In genomic region chr14:30983858-30984257, GRCh38 we compare ENCODE assay signal across 36 cellular contexts. TPM values are rescaled to one million over a fixed set of nuclear protein-coding genes. Genes with fewer than 3 reads are reported as not detected.
A peak's percentile ranks its signal among the peaks of the same experiment; 100 is the strongest.
DNase-seq lines count a peak whose midpoint lies in the region; ATAC-seq, FAIRE-seq and TF ChIP-seq lines count a peak whose summit lies in the region.
"Had no signal": no experiment of that assay in that cellular context is flagged by ENCODE, and none has a peak within 500 bp of the region (broad histone marks: within the 10 kb centered on the region; RNA-seq: fewer than 3 reads in every experiment).

No MANE protein-coding gene starts in this region.

- no peaks in the 10 kb centered on the region for H3K36me3 Mint-ChIP-seq in osteocyte (ENCODE audit: unreplicated experiment)

- TF ChIP-seq EP300 in HepG2 (IDR thresholded peaks at IDR 0.05; ENCODE audit: low read depth in 2 of 2, low read length in 2 of 2) = no peak
- TF ChIP-seq EP300 in HepG2 (CRISPR knock-in tag; IDR thresholded peaks at IDR 0.05; ENCODE audit: borderline replicate concordance) = no peak

- WGBS in HepG2 (ENCODE audit: low lambda C conversion rate) = 99% methylated on average over 2 of the region's 2 CpGs
- WGBS in right lobe of liver (ENCODE audit: insufficient coverage, low coverage, low lambda C conversion rate, missing lambda C conversion rate) = 91% methylated on average over 2 of the region's 2 CpGs

- TF ChIP-seq POLR2A in HepG2 (IDR thresholded peaks at IDR 0.05; ENCODE audit: insufficient read depth in 1 of 2, low read depth in 2 of 2, low read length in 2 of 2) = no peak
- TF ChIP-seq POLR2A in right lobe of liver (IDR thresholded peaks at IDR 0.05) = no peak

- DNase-seq in HepG2 (ENCODE audit: low spot score) = no peak
- DNase-seq in right lobe of liver = no peak
- DNase-seq in Karpas-422 = no peak
- no peak for DNase-seq in osteocyte (ENCODE audit: extremely low spot score, unreplicated experiment)
- DNase-seq in left ventricle myocardium inferior = no peak
- no peak for DNase-seq in sciatic nerve (ENCODE audit: low spot score)
- no peak for DNase-seq in AG08396 (ENCODE audit: low spot score)
- DNase-seq: 8988T; ACHN; AML-193; BE2C; C1 segment of cervical spinal cord; Caco-2; Calu3; CD4-positive, alpha-beta memory T cell; CD4-positive, alpha-beta T cell; CD4-positive, CD25-positive, alpha-beta regulatory T cell; CD8-positive, alpha-beta memory T cell; CD8-positive, alpha-beta T cell; COR-L47; DMS 273 treated with DMSO at 0.1 percent for 48 hours; DMS153; DMS53; DMS79; DMS79 treated with DMSO at 0.1 percent for 48 hours; DND-41; EL had no signal

- in situ Hi-C loops in HepG2 (cut with HindIII; ENCODE audit: extremely low pct_ligation_motif_present, low pct_unique_long_range_greater_than_20kb) = loop anchor here (5.0 kb wide), 1 partner anchor 98 kb away; no protein-coding TSS in a partner anchor

- H3K9ac ChIP-seq in HepG2 (ENCODE audit: insufficient read depth, low read depth, low read length) (no peak overlapping the region), Karpas-422 (ENCODE audit: low read length) (no peak overlapping the region), SU-DHL-6 (ENCODE audit: low read length) (no peak overlapping the region)
- H3K9ac ChIP-seq: BLaER1; BLaER1 treated with 17β-estradiol and CSF1 and Interleukin-3, amounts not matched to agents 10 nM and 100 nM had no signal

- H3K9me3 Mint-ChIP-seq in osteocyte (ENCODE audit: unreplicated experiment) = no peaks in the 10 kb centered on the region
- H3K9me3 Mint-ChIP-seq: CD14-positive monocyte; CD4-positive, alpha-beta memory T cell; CD4-positive, alpha-beta T cell; CD4-positive, CD25-positive, alpha-beta regulatory T cell; CD8-positive, alpha-beta memory T cell; CD8-positive, alpha-beta T cell had no signal

- peaks cover 82% of the 10 kb centered on the region for H4K20me1 ChIP-seq in HepG2 (ENCODE audit: insufficient read depth, low read length)
- peaks cover 16% of the 10 kb centered on the region for H4K20me1 ChIP-seq in Karpas-422 (ENCODE audit: insufficient read depth, low read depth, low read length)
- H4K20me1 ChIP-seq in SU-DHL-6 (ENCODE audit: low read depth, low read length) = no peaks in the 10 kb centered on the region; the same call in 1 of the 2 replicates

- no peak for FAIRE-seq in HepG2 (lab: Jason Lieb, UNC)
- FAIRE-seq: A549, D721Med had no signal

- no peak overlapping the region for H3K4me3 ChIP-seq in HepG2 (replicated peaks in 1 of 3; ENCODE audit: insufficient read depth in 1 of 3, low read depth in 2 of 3, low read length in 3 of 3)
- no peak overlapping the region for H3K4me3 ChIP-seq in right lobe of liver
- no peak overlapping the region for H3K4me3 ChIP-seq in Karpas-422 (ENCODE audit: low read length)
- no peak overlapping the region for H3K4me3 ChIP-seq in SU-DHL-6 (ENCODE audit: insufficient read depth, low read length, poor library complexity, severe bottlenecking)
- H3K4me3 ChIP-seq in left ventricle myocardium inferior = no peak overlapping the region
- H3K4me3 ChIP-seq: A549; BLaER1; BLaER1 treated with 17β-estradiol and CSF1 and Interleukin-3, amounts not matched to agents 10 nM and 100 nM had no signal

- H3K9me3 ChIP-seq in HepG2 (ENCODE audit: low read length) (no peaks in the 10 kb centered on the region), right lobe of liver (no peaks in the 10 kb centered on the region), Karpas-422 (ENCODE audit: low read length) (no peaks in the 10 kb centered on the region), SU-DHL-6 (ENCODE audit: insufficient read depth, low read length) (no peaks in the 10 kb centered on the region), left ventricle myocardium inferior (replicated peaks) (no peaks in the 10 kb centered on the region)
- H3K9me3 ChIP-seq: A549; BE2C; BLaER1; BLaER1 treated with 17β-estradiol and CSF1 and Interleukin-3, amounts not matched to agents 10 nM and 100 nM; Caco-2 had no signal

- peaks cover 20% of the 10 kb centered on the region for H3F3A ChIP-seq in SU-DHL-6 (ENCODE audit: insufficient read depth)

- H3K36me3 ChIP-seq in HepG2 (replicated peaks in 1 of 2; ENCODE audit: control insufficient read depth in 1 of 2, insufficient read depth in 2 of 2, low read length in 2 of 2) (peaks cover 0 to 9% of the 10 kb centered on the region in 2 experiments; a peak in 2 of 5 replicates), right lobe of liver (no peaks in the 10 kb centered on the region), Karpas-422 (ENCODE audit: insufficient read depth, low read length) (no peaks in the 10 kb centered on the region), SU-DHL-6 (ENCODE audit: low read length) (no peaks in the 10 kb centered on the region), left ventricle myocardium inferior (no peaks in the 10 kb centered on the region)
- H3K36me3 ChIP-seq: BE2C had no signal

- no peak for TF ChIP-seq RAD21 in HepG2 (CRISPR knock-in tag; IDR thresholded peaks at IDR 0.05)

- H3K4me3 Mint-ChIP-seq in osteocyte (ENCODE audit: unreplicated experiment) = no peak overlapping the region
- H3K4me3 Mint-ChIP-seq: B cell; CD14-positive monocyte; CD4-positive, alpha-beta memory T cell; CD4-positive, alpha-beta T cell; CD4-positive, CD25-positive, alpha-beta regulatory T cell; CD8-positive, alpha-beta memory T cell; CD8-positive, alpha-beta T cell had no signal

- no peak overlapping the region for H2AFZ ChIP-seq in HepG2 (ENCODE audit: low read length)
- no peak overlapping the region for H2AFZ ChIP-seq in Karpas-422 (ENCODE audit: low read length)
- H2AFZ ChIP-seq in SU-DHL-6 (ENCODE audit: low read depth, low read length, severe bottlenecking) = no peak overlapping the region

- H3K4me1 Mint-ChIP-seq in osteocyte (ENCODE audit: unreplicated experiment) = peaks cover 36% of the 10 kb centered on the region

- no peaks in the 10 kb centered on the region for H3K27me3 ChIP-seq in HepG2 (ENCODE audit: control insufficient read depth in 1 of 2, insufficient read depth in 2 of 2, low read length in 2 of 2)
- no peaks in the 10 kb centered on the region for H3K27me3 ChIP-seq in right lobe of liver
- H3K27me3 ChIP-seq in Karpas-422 (ENCODE audit: low read length) = no peaks in the 10 kb centered on the region
- H3K27me3 ChIP-seq in SU-DHL-6 (ENCODE audit: low read length) = no peaks in the 10 kb centered on the region
- no peaks in the 10 kb centered on the region for H3K27me3 ChIP-seq in left ventricle myocardium inferior (ENCODE audit: low read depth)
- H3K27me3 ChIP-seq: BE2C; BLaER1; BLaER1 treated with 17β-estradiol and CSF1 and Interleukin-3, amounts not matched to agents 10 nM and 100 nM had no signal

- intact Hi-C loops in HepG2 (cut with micrococcal nuclease; ENCODE audit: unreplicated experiment) = loop anchor here (5.0 to 10.0 kb wide), 2 partner anchors 118 to 371 kb away; no protein-coding TSS in a partner anchor
- intact Hi-C loops in right lobe of liver (cut with DNase I) = loop anchor here (10.0 kb wide), 1 partner anchor 101 kb away; no protein-coding TSS in a partner anchor
- intact Hi-C loops in left ventricle myocardium inferior (cut with micrococcal nuclease) = loop anchor here (5.0 kb wide), 1 partner anchor 98 kb away; no protein-coding TSS in a partner anchor
- intact Hi-C loops in sciatic nerve (cut with DNase I) = no loop called here

- CTCF ChIA-PET in HepG2 (lab: Yijun Ruan, JAX; ENCODE audit: low intra/inter-chr PET ratio, low total read pairs) = no interaction called here

- TF ChIP-seq CTCF in HepG2 (CRISPR knock-in tag; IDR thresholded peaks at IDR 0.05) (no peak), right lobe of liver (IDR thresholded peaks at IDR 0.05) (no peak), SU-DHL-6 (IDR thresholded peaks at IDR 0.05; ENCODE audit: insufficient read depth, low read length, poor library complexity, severe bottlenecking) (no peak), osteocyte (IDR thresholded peaks at IDR 0.05) (no peak), left ventricle myocardium inferior (IDR thresholded peaks at IDR 0.05; ENCODE audit: borderline replicate concordance) (no peak)

- H3K4me2 ChIP-seq in HepG2 (ENCODE audit: low read depth, low read length) = no peak overlapping the region
- H3K4me2 ChIP-seq in Karpas-422 (ENCODE audit: low read depth, low read length, poor library complexity, severe bottlenecking) = peak overlapping the region; percentile 75
- peak overlapping the region; percentile 50 for H3K4me2 ChIP-seq in SU-DHL-6 (ENCODE audit: low read depth, low read length, poor library complexity, severe bottlenecking)
- H3K4me2 ChIP-seq: A549 had no signal

- no peak overlapping the region for H3K27ac ChIP-seq in HepG2 (ENCODE audit: extremely low read length, insufficient read depth, low read length)
- H3K27ac ChIP-seq in right lobe of liver = no peak overlapping the region
- peak overlapping the region; percentile 89 for H3K27ac ChIP-seq in Karpas-422 (ENCODE audit: low read length)
- H3K27ac ChIP-seq in SU-DHL-6 (ENCODE audit: low read depth, low read length) = peak overlapping the region; percentile 67; the same call in 1 of the 2 replicates
- no peak overlapping the region for H3K27ac ChIP-seq in left ventricle myocardium inferior (replicated peaks)
- H3K27ac ChIP-seq: 22Rv1; A549; BLaER1; BLaER1 treated with 17β-estradiol and CSF1 and Interleukin-3, amounts not matched to agents 10 nM and 100 nM; C4-2B had no signal

- peak overlapping the region; percentile 23 for H3K27ac Mint-ChIP-seq in osteocyte (ENCODE audit: unreplicated experiment)
- H3K27ac Mint-ChIP-seq: B cell; CD4-positive, alpha-beta T cell; CD4-positive, CD25-positive, alpha-beta regulatory T cell; CD8-positive, alpha-beta memory T cell; CD8-positive, alpha-beta T cell had no signal

- BruUV-seq in HepG2 (replicated peaks; lab: Mats Ljungman, UMichigan) = no TSS peak

- ATAC-seq in HepG2 (no peak), right lobe of liver (no peak), sciatic nerve (no peak)
- ATAC-seq: A549; CD8-positive, alpha-beta T cell had no signal

- H3K79me2 ChIP-seq in HepG2 (ENCODE audit: insufficient read depth, low read length) = peaks cover 95% of the 10 kb centered on the region
- H3K79me2 ChIP-seq in Karpas-422 (ENCODE audit: low read length) = peaks cover 98% of the 10 kb centered on the region
- H3K79me2 ChIP-seq in SU-DHL-6 (ENCODE audit: insufficient read depth, low read length) = peaks cover 96% of the 10 kb centered on the region

- H3K27me3 Mint-ChIP-seq in osteocyte (ENCODE audit: unreplicated experiment) = no peaks in the 10 kb centered on the region
- H3K27me3 Mint-ChIP-seq: B cell; CD4-positive, alpha-beta memory T cell; CD4-positive, alpha-beta T cell; CD4-positive, CD25-positive, alpha-beta regulatory T cell; CD8-positive, alpha-beta memory T cell had no signal

- no peaks in the 10 kb centered on the region for H3K9me2 ChIP-seq in Karpas-422 (replicated peaks; ENCODE audit: insufficient read depth, low read length)
- H3K9me2 ChIP-seq in SU-DHL-6 (replicated peaks; ENCODE audit: insufficient read depth, low read length) = no peaks in the 10 kb centered on the region

- H3K4me1 ChIP-seq in HepG2 (ENCODE audit: insufficient read depth, low read length) = peaks cover 30% of the 10 kb centered on the region
- H3K4me1 ChIP-seq in right lobe of liver = peaks cover 2 to 19% (median 4%) of the 10 kb centered on the region in 4 donors
- H3K4me1 ChIP-seq in Karpas-422 (ENCODE audit: low read length) = peaks cover 61% of the 10 kb centered on the region
- H3K4me1 ChIP-seq in left ventricle myocardium inferior = peaks cover 23% of the 10 kb centered on the region
- H3K4me1 ChIP-seq: BE2C had no signal

- POLR2A ChIA-PET in HepG2 (lab: Yijun Ruan, JAX) = interaction anchor here (2.9 kb wide), 1 partner anchor 42 kb away, joined by 11 read pairs; the partner anchor contains the start of gene STRN3

RNA-seq across cellular contexts. Expression of gene AP4S1, which starts 41.6 kb away (rescaled TPM):
- total RNA-seq in HepG2 (2016; rRNA removed; fragmentation: Illumina TruSeq; extraction: Trizol) (21.1 and 22.4 TPM in 2 replicates), right lobe of liver (1 to 10 TPM; 2.0 to 5.3 (median 2.5) TPM), osteocyte (5.2 and 6.3 TPM in 2 replicates), left ventricle myocardium inferior (8.1 TPM), sciatic nerve (13.3 TPM)
- 13.0 and 13.5 TPM in 2 replicates for total RNA-seq in HepG2 (2016; cell fraction: cytosol; rRNA removed; fragmentation: Illumina TruSeq; extraction: Trizol; ENCODE audit: low read depth)
- total RNA-seq in HepG2 (2016; cell fraction: insoluble cytoplasmic fraction; rRNA removed; fragmentation: Illumina TruSeq; extraction: Trizol) = 20.7 and 22.3 TPM in 2 replicates
- 18.6 and 18.9 TPM in 2 replicates for total RNA-seq in HepG2 (2016; cell fraction: membrane; rRNA removed; fragmentation: Illumina TruSeq; extraction: Trizol)
- total RNA-seq in HepG2 (2016; cell fraction: nucleus; rRNA removed; fragmentation: Illumina TruSeq; extraction: Trizol) = 16.1 and 23.9 TPM in 2 replicates
- 3.9 and 4.2 TPM in 2 replicates for polyA plus RNA-seq in HepG2 (2011; rRNA removed)
- 2.7 and 4.3 TPM in 2 replicates for polyA plus RNA-seq in HepG2 (2011; cell fraction: cytosol; rRNA removed)
- polyA plus RNA-seq in HepG2 (2011; cell fraction: nucleus; rRNA removed) = 4.0 and 5.7 TPM in 2 replicates
- 8.4 and 10.9 TPM in 2 replicates for polyA plus RNA-seq in HepG2 (2012)
- 12.3 and 14.0 TPM in 2 replicates for polyA plus RNA-seq in HepG2 (2016; cell fraction: cytosol; fragmentation: Illumina TruSeq; extraction: Trizol; ENCODE audit: low read depth)
- polyA plus RNA-seq in HepG2 (2016; cell fraction: insoluble cytoplasmic fraction; fragmentation: Illumina TruSeq; extraction: Trizol; ENCODE audit: low read depth) = 22.9 and 29.9 TPM in 2 replicates
- 16.3 and 16.6 TPM in 2 replicates for polyA plus RNA-seq in HepG2 (2016; cell fraction: membrane; fragmentation: Illumina TruSeq; extraction: Trizol; ENCODE audit: low read depth)
- polyA plus RNA-seq in HepG2 (2016; cell fraction: nucleus; fragmentation: Illumina TruSeq; extraction: Trizol; ENCODE audit: insufficient read depth, low read depth) = 18.7 and 24.5 TPM in 2 replicates
- 5.4 and 7.3 TPM in 2 replicates for polyA minus RNA-seq in HepG2 (2011; rRNA and poly(A)+ RNA removed; ENCODE audit: low replicate concordance)
- 3.7 and 4.5 TPM in 2 replicates for polyA minus RNA-seq in HepG2 (2011; cell fraction: cytosol; rRNA and poly(A)+ RNA removed)
- 13.8 and 15.0 TPM in 2 replicates for polyA minus RNA-seq in HepG2 (2011; cell fraction: nucleus; rRNA and poly(A)+ RNA removed)
- total RNA-seq in Karpas-422 (2014; rRNA removed; shearing (Covaris generic); ENCODE audit: low replicate concordance) = 7.8 and 10.2 TPM in 2 replicates

RNA-seq across cellular contexts. Expression of gene STRN3, which starts 42.3 kb away (rescaled TPM):
- total RNA-seq in HepG2 (2016; rRNA removed; fragmentation: Illumina TruSeq; extraction: Trizol) (123 and 135 TPM in 2 replicates), right lobe of liver (10 to 100 TPM; 19.5 to 28.0 (median 21.5) TPM), osteocyte (38.7 and 40.4 TPM in 2 replicates), left ventricle myocardium inferior (48.7 TPM), sciatic nerve (50.1 TPM)
- total RNA-seq in HepG2 (2016; cell fraction: cytosol; rRNA removed; fragmentation: Illumina TruSeq; extraction: Trizol; ENCODE audit: low read depth) = 98.8 and 127 TPM in 2 replicates
- 127 and 145 TPM in 2 replicates for total RNA-seq in HepG2 (2016; cell fraction: insoluble cytoplasmic fraction; rRNA removed; fragmentation: Illumina TruSeq; extraction: Trizol)
- 62.4 and 67.2 TPM in 2 replicates for total RNA-seq in HepG2 (2016; cell fraction: membrane; rRNA removed; fragmentation: Illumina TruSeq; extraction: Trizol)
- 136 and 152 TPM in 2 replicates for total RNA-seq in HepG2 (2016; cell fraction: nucleus; rRNA removed; fragmentation: Illumina TruSeq; extraction: Trizol)
- 44.9 and 49.4 TPM in 2 replicates for polyA plus RNA-seq in HepG2 (2011; rRNA removed)
- polyA plus RNA-seq in HepG2 (2011; cell fraction: cytosol; rRNA removed) = 17.6 and 28.4 TPM in 2 replicates
- 37.0 and 38.5 TPM in 2 replicates for polyA plus RNA-seq in HepG2 (2011; cell fraction: nucleus; rRNA removed)
- 57.6 and 63.3 TPM in 2 replicates for polyA plus RNA-seq in HepG2 (2012)
- polyA plus RNA-seq in HepG2 (2016; cell fraction: cytosol; fragmentation: Illumina TruSeq; extraction: Trizol; ENCODE audit: low read depth) = 1.6 and 2.2 TPM in 2 replicates
- 83.4 and 92.4 TPM in 2 replicates for polyA plus RNA-seq in HepG2 (2016; cell fraction: insoluble cytoplasmic fraction; fragmentation: Illumina TruSeq; extraction: Trizol; ENCODE audit: low read depth)
- 9.6 and 10.8 TPM in 2 replicates for polyA plus RNA-seq in HepG2 (2016; cell fraction: membrane; fragmentation: Illumina TruSeq; extraction: Trizol; ENCODE audit: low read depth)
- 89.5 and 94.1 TPM in 2 replicates for polyA plus RNA-seq in HepG2 (2016; cell fraction: nucleus; fragmentation: Illumina TruSeq; extraction: Trizol; ENCODE audit: insufficient read depth, low read depth)
- 16.3 and 63.5 TPM in 2 replicates for polyA minus RNA-seq in HepG2 (2011; rRNA and poly(A)+ RNA removed; ENCODE audit: low replicate concordance)
- 84.7 and 102 TPM in 2 replicates for polyA minus RNA-seq in HepG2 (2011; cell fraction: cytosol; rRNA and poly(A)+ RNA removed)
- 292 and 316 TPM in 2 replicates for polyA minus RNA-seq in HepG2 (2011; cell fraction: nucleus; rRNA and poly(A)+ RNA removed)
- 31.3 and 59.0 TPM in 2 replicates for total RNA-seq in Karpas-422 (2014; rRNA removed; shearing (Covaris generic); ENCODE audit: low replicate concordance)

Comparison
In these comparisons a context has a peak if more than half of its experiments do, and no peak if none do; other contexts are left out.
1. H3K27ac ChIP-seq: peak in Karpas-422 (single experiment) and SU-DHL-6 (single experiment); none in HepG2 (single experiment), right lobe of liver (0 of 3) and left ventricle myocardium inferior (single experiment).